ENCODE assay signal across 8 cellular contexts in the genomic region with DNA sequence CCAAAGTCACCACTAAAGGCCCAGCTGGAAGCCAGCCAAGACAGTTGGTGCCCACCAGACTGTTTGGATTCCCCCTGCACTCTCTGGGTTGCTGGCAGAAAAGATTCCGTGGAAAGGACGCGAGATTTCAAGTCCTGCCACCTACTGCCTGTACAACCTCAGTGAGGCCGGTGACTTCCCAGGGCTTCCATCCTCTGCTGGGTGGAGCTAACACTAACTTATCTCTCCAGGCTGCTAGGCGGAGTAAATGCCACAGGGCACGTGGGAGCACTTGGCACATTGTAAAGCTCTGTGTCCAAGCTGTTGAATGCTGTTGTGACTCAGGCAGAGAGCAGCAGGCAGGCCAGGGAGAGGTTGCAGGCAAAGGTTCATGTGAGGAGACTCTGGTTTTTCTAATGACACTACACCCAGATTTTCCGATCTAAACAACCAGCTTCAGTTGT. TPM values are rescaled to one million over a fixed set of nuclear protein-coding genes. Genes with fewer than 3 reads are reported as not detected.
DNase-seq lines count a peak whose midpoint lies in the region; ATAC-seq, FAIRE-seq and TF ChIP-seq lines count a peak whose summit lies in the region.

No MANE protein-coding gene starts in this region.

- no peaks in the 10 kb centered on the region for H3K9me3 ChIP-seq in BE2C
- H3K9me3 ChIP-seq in MG63, result no peaks in the 10 kb centered on the region
- H3K9me3 ChIP-seq in K562 (replicated peaks; ENCODE audit: control insufficient read depth, insufficient read depth, low read depth, low read length), result no peaks in the 10 kb centered on the region
- no peaks in the 10 kb centered on the region for H3K9me3 ChIP-seq in keratinocyte (ENCODE audit: control insufficient read depth, low read depth, low read length)
- no peaks in the 10 kb centered on the region for H3K9me3 ChIP-seq in tibial artery

- no peaks in the 10 kb centered on the region for H3K36me3 ChIP-seq in BE2C
- H3K36me3 ChIP-seq in MG63, result no peaks in the 10 kb centered on the region
- no peaks in the 10 kb centered on the region for H3K36me3 ChIP-seq in K562 (ENCODE audit: control insufficient read depth, insufficient read depth, low read length)
- no peaks in the 10 kb centered on the region for H3K36me3 ChIP-seq in keratinocyte (ENCODE audit: control insufficient read depth in 2 of 2, extremely low read depth in 1 of 2, insufficient read depth in 2 of 2, low read length in 2 of 2)
- H3K36me3 ChIP-seq in tibial artery, result no peaks in the 10 kb centered on the region

- peaks cover 3% of the 10 kb centered on the region for H4K20me1 ChIP-seq in K562 (replicated peaks; ENCODE audit: control insufficient read depth, insufficient read depth, low read length)
- H4K20me1 ChIP-seq in keratinocyte (ENCODE audit: control insufficient read depth, extremely low read depth, insufficient read depth, low read length), result no peaks in the 10 kb centered on the region

- H3K27ac ChIP-seq in K562 (ENCODE audit: extremely low read depth, low read depth, low read length), result no peak overlapping the region
- no peak overlapping the region for H3K27ac ChIP-seq in keratinocyte (ENCODE audit: control insufficient read depth, insufficient read depth, low read length)
- H3K27ac ChIP-seq in tibial artery, result peak overlapping the region; percentile 62 to 70

- H3K4me2 ChIP-seq in K562 (ENCODE audit: insufficient read depth, low read length) (no peak overlapping the region), keratinocyte (ENCODE audit: control insufficient read depth, extremely low read depth, insufficient read depth, low read depth, low read length) (no peak overlapping the region)

- no peak overlapping the region for H2AFZ ChIP-seq in K562 (ENCODE audit: low read depth, low read length)
- H2AFZ ChIP-seq in keratinocyte (ENCODE audit: control insufficient read depth, low read length), result no peak overlapping the region

- no peak for TF ChIP-seq EP300 in K562 (IDR thresholded peaks at IDR 0.05; ENCODE audit: low read length)

- H3K27me3 ChIP-seq in BE2C (no peaks in the 10 kb centered on the region), MG63 (no peaks in the 10 kb centered on the region), K562 (ENCODE audit: control insufficient read depth in 2 of 2, insufficient read depth in 2 of 2, low read length in 2 of 2) (peaks cover 28 to 71% of the 10 kb centered on the region in 2 experiments), keratinocyte (ENCODE audit: control insufficient read depth, extremely low read depth, insufficient read depth, low read length) (no peaks in the 10 kb centered on the region), tibial artery (no peaks in the 10 kb centered on the region)

- TF ChIP-seq RAD21 in K562 (CRISPR knock-in tag; conservative IDR thresholded peaks at IDR 0.05 in 1 of 2, IDR thresholded peaks at IDR 0.05 in 1 of 2), result no peak

- CTCF ChIA-PET in K562 (lab: Yijun Ruan, JAX; ENCODE audit: low intra/inter-chr PET ratio), result no interaction called here

- peak; percentile 21 for TF ChIP-seq CTCF in BE2C (IDR thresholded peaks at IDR 0.05; ENCODE audit: low read depth, low read length)
- no peak for TF ChIP-seq CTCF in K562 (IDR thresholded peaks at IDR 0.05 in 2 of 3, conservative IDR thresholded peaks at IDR 0.05 in 1 of 3; ENCODE audit: insufficient read depth in 2 of 3, low read depth in 1 of 3, low read length in 3 of 3)
- TF ChIP-seq CTCF in keratinocyte (optimal IDR thresholded peaks at IDR 0.05 in 1 of 3, IDR thresholded peaks at IDR 0.05 in 1 of 3, conservative IDR thresholded peaks at IDR 0.05 in 1 of 3; ENCODE audit: extremely low read depth in 1 of 3, insufficient read depth in 2 of 3, low read length in 3 of 3), result peak in 1 of 3 experiments; percentile 21
- TF ChIP-seq CTCF in tibial artery (IDR thresholded peaks at IDR 0.05), result peak; percentile 7 to 15

- peak; percentile 94 for DNase-seq in BE2C
- peak; percentile 99 for DNase-seq in MG63
- DNase-seq in K562 (ENCODE audit: extremely low read depth in 1 of 4, low spot score in 3 of 4), result peak in 1 of 4 experiments; percentile 11
- DNase-seq in keratinocyte (ENCODE audit: low read depth, low spot score), result peak; percentile 40
- DNase-seq in tibial artery, result peak; percentile 95 to 97
- no peak for DNase-seq in effector CD8-positive, alpha-beta T cell (lab: John Stamatoyannopoulos, UW)
- DNase-seq in T-helper 9 cell, result no peak

- in situ Hi-C loops in K562 (cut with MboI), result no loop called here

- intact Hi-C loops in K562 (cut with micrococcal nuclease) (no loop called here), tibial artery (cut with DNase I; ENCODE audit: low total_unique reads) (no loop called here)

- ATAC-seq in K562 (peak; percentile 44; the same call in 2 of the 3 replicates), GM19455 (IDR thresholded peaks at IDR 0.05; ENCODE audit: unreplicated experiment) (no peak)

- peaks cover 50% of the 10 kb centered on the region for H3K4me1 ChIP-seq in BE2C
- H3K4me1 ChIP-seq in K562 (replicated peaks in 1 of 2; ENCODE audit: control insufficient read depth in 2 of 2, insufficient read depth in 2 of 2, low read length in 2 of 2), result no peaks in the 10 kb centered on the region
- H3K4me1 ChIP-seq in keratinocyte (ENCODE audit: control insufficient read depth, extremely low read depth, insufficient read depth, low read length), result no peaks in the 10 kb centered on the region
- H3K4me1 ChIP-seq in tibial artery, result peaks cover 10 to 70% (median 45%) of the 10 kb centered on the region in 4 donors

- POLR2A ChIA-PET in K562 (lab: Yijun Ruan, JAX), result interaction anchor here (0.6 to 1.2 kb wide), 2 partner anchors 10 to 730 kb away, joined by 4 to 7 read pairs; no protein-coding TSS in a partner anchor

- H3K4me3 ChIP-seq in BE2C (ENCODE audit: low read depth, low read length), result peak overlapping the region; percentile 68
- no peak overlapping the region for H3K4me3 ChIP-seq in MG63
- H3K4me3 ChIP-seq in K562, result no peak overlapping the region
- H3K4me3 ChIP-seq in keratinocyte (ENCODE audit: control insufficient read depth in 2 of 3, extremely low read depth in 1 of 3, insufficient read depth in 2 of 3, low read depth in 1 of 3, low read length in 3 of 3), result no peak overlapping the region
- no peak overlapping the region for H3K4me3 ChIP-seq in tibial artery

- peaks cover 2% of the 10 kb centered on the region for H3K9me1 ChIP-seq in K562 (ENCODE audit: control insufficient read depth, insufficient read depth, low read length)
- no peaks in the 10 kb centered on the region for H3K9me1 ChIP-seq in keratinocyte (ENCODE audit: control insufficient read depth, extremely low read depth, insufficient read depth, low read length)

- TF ChIP-seq POLR2A in K562 (conservative IDR thresholded peaks at IDR 0.05), result no peak

- H3K9ac ChIP-seq in K562 (ENCODE audit: insufficient read depth in 1 of 2, low read depth in 2 of 2, low read length in 2 of 2) (no peak overlapping the region), keratinocyte (ENCODE audit: control insufficient read depth, extremely low read depth, insufficient read depth, low read length) (no peak overlapping the region)

- BruUV-seq in K562 (replicated peaks; lab: Mats Ljungman, UMichigan), result no TSS peak

- WGBS in K562 (ENCODE audit: insufficient coverage, low coverage, missing lambda C conversion rate), result 2% methylated on average over 7 of the region's 7 CpGs

- dilution Hi-C loops in keratinocyte (cut with MboI; ENCODE audit: extremely low pct_ligation_motif_present, low sequenced_read_pairs), result no loop called here

- no peaks in the 10 kb centered on the region for H3K79me2 ChIP-seq in K562 (ENCODE audit: control insufficient read depth, insufficient read depth, low read length)
- H3K79me2 ChIP-seq in keratinocyte (ENCODE audit: control insufficient read depth, insufficient read depth, low read length), result no peaks in the 10 kb centered on the region

- no peak for FAIRE-seq in K562 (lab: Jason Lieb, UNC)
- peak; percentile 88 for FAIRE-seq in keratinocyte (lab: Jason Lieb, UNC)

TF ChIP-seq in K562, 482 proteins besides CTCF, POLR2A, EP300 and RAD21:
- TF ChIP-seq BHLHE40 (IDR thresholded peaks at IDR 0.05; ENCODE audit: low read length) (0 out of 2 replicates have a peak, but pooled peaks have one; percentile 26), DACH1 (IDR thresholded peaks at IDR 0.05; ENCODE audit: partially characterized antibody) (no peak)

RNA-seq across cellular contexts. Expression of a gene that starts 50.9 kb away (rescaled TPM):
- 58.6 TPM for polyA plus RNA-seq in BE2C (2012; ENCODE audit: insufficient read depth, insufficient read length, low read depth)
- total RNA-seq in MG63 (2014; rRNA removed; shearing (Covaris generic); ENCODE audit: low replicate concordance), result 25.4 and 36.3 TPM in 2 replicates
- 0.76 and 1.2 TPM in 2 replicates for total RNA-seq in K562 (2011; cell fraction: chromatin; rRNA removed; ENCODE audit: low replicate concordance)
- 1.2 and 2.0 TPM in 2 replicates for total RNA-seq in K562 (2011; cell fraction: nucleolus; rRNA removed)
- total RNA-seq in K562 (2011; cell fraction: nucleoplasm; rRNA removed), result 0.88 and 1.1 TPM in 2 replicates
- total RNA-seq in K562 (2014; rRNA removed) (0.20 and 0.27 TPM in 2 replicates), K562 (2014; rRNA removed; fragmentation: Illumina TruSeq; extraction: Trizol) (0.35 and 0.44 TPM in 2 replicates), K562 (2015; rRNA removed; fragmentation: Illumina TruSeq; extraction: Trizol) (0.40 and 0.45 TPM in 2 replicates), K562 (2021) (0.45 and 0.58 TPM in 2 replicates)
- polyA plus RNA-seq in K562 (2011; rRNA removed) (0.55 and 0.64 TPM in 2 replicates), K562 (2014; fragmentation: Illumina TruSeq; extraction: Trizol) (0.48 and 0.58 TPM in 2 replicates), K562 (2014; fragmentation: Nextera tagmentation; extraction: Ambion mirVana) (under 1 TPM; 0.08 to 0.14 TPM), K562 (2014; rRNA removed) (0.29 and 0.45 TPM in 2 replicates), keratinocyte (1.0 to 1.6 TPM (median 1.4 TPM) in 3 replicates)
- polyA plus RNA-seq in K562 (2011; cell fraction: cytosol; rRNA removed), result 0.28 and 0.56 TPM in 2 replicates
- polyA plus RNA-seq in K562 (2011; cell fraction: nucleus; rRNA removed), result 0.18 and 0.33 TPM in 2 replicates
- polyA plus RNA-seq in K562 (2012), result 0.37 and 0.42 TPM in 2 replicates
- 0.60 and 0.70 TPM in 2 replicates for polyA minus RNA-seq in K562 (2011; rRNA and poly(A)+ RNA removed)
- 0.46 and 1.3 TPM in 2 replicates for polyA minus RNA-seq in K562 (2011; cell fraction: cytosol; rRNA and poly(A)+ RNA removed)
- 0.40 and 0.44 TPM in 2 replicates for polyA minus RNA-seq in K562 (2011; cell fraction: nucleus; rRNA and poly(A)+ RNA removed)
- polyA plus RNA-seq in keratinocyte (2011; ENCODE audit: low read depth), result 0.84 TPM
- polyA plus RNA-seq in keratinocyte (2011; cell fraction: cytosol; rRNA removed), result 0.64 and 0.66 TPM in 2 replicates
- 1.7 and 1.9 TPM in 2 replicates for polyA plus RNA-seq in keratinocyte (2011; cell fraction: nucleus; rRNA removed)
- polyA plus RNA-seq in keratinocyte (2012; ENCODE audit: low replicate concordance), result 0.56 and 1.8 TPM in 2 replicates
- polyA minus RNA-seq in keratinocyte, result 2.9 to 5.3 TPM (median 3.3 TPM) in 3 replicates
- polyA minus RNA-seq in keratinocyte (2011; cell fraction: cytosol; rRNA and poly(A)+ RNA removed), result 1.5 TPM
- polyA minus RNA-seq in keratinocyte (2011; cell fraction: nucleus; rRNA and poly(A)+ RNA removed), result 2.7 and 4.7 TPM in 2 replicates

Comparison
In these comparisons a context has a peak if more than half of its experiments do, and no peak if none do; other contexts are left out.
1. DNase-seq: peak in BE2C (single experiment), MG63 (single experiment), keratinocyte (single experiment) and tibial artery (2 of 2); none in effector CD8-positive, alpha-beta T cell (single experiment) and T-helper 9 cell (single experiment).
2. CTCF ChIP-seq: peak in BE2C (single experiment) and tibial artery (2 of 2); none in K562 (0 of 3).
3. H3K27ac ChIP-seq: peak in tibial artery (2 of 2); none in K562 (single experiment) and keratinocyte (single experiment).